ENCODE assay signal across 17 cellular contexts in the genomic region with DNA sequence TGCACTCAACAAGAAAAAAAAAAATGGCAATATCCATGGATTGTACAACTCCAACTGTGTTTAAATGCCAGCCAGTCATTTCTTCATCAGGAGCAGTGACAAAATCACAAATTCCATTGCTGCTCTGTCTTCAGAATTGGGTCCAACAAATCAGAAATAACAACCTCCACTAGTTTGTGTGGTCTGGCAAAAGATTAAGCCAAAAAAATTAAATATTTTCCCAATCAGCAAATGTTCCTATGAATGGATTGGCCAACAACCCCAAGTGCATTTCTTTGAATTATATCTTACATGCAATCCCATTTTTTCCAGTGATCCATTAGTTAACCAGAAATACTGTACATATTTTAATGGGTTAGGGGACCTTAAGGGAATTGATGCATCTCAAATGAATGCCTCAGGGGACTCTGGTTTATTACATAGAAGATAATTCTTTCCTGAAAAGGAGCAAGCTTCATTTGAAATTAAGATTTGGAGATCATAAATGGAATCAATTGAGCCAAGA.
DNase-seq lines count a peak whose midpoint lies in the region; ATAC-seq and TF ChIP-seq lines count a peak whose summit lies in the region.
"Had no signal": no experiment of that assay in that cellular context is flagged by ENCODE, and none has a peak within 500 bp of the region (broad histone marks: within the 10 kb centered on the region; RNA-seq: fewer than 3 reads in every experiment).

No MANE protein-coding gene starts in this region.

- H3K4me1 ChIP-seq in ACC112 (ENCODE audit: control insufficient read depth, insufficient read depth, low read length, unreplicated experiment): peaks cover 44% of the 10 kb centered on the region

- H3K27me3 ChIP-seq in ACC112 (ENCODE audit: insufficient read depth, low read length): no peaks in the 10 kb centered on the region

- H3K27ac ChIP-seq in ACC112 (ENCODE audit: low read depth, low read length): peak overlapping the region; percentile 67
- H3K27ac ChIP-seq: KMS-11, lower lobe of right lung, PC-9 had no signal

- peaks cover 66% of the 10 kb centered on the region for H3K4me1 Mint-ChIP-seq in osteocyte (ENCODE audit: unreplicated experiment)
- H3K4me1 Mint-ChIP-seq: activated CD4-positive, alpha-beta T cell treated with anti-CD3 and anti-CD28 coated beads, Interleukin-2, amount 10 ng/mL, durations not matched to agents 7 days and 5 days had no signal

- no peak overlapping the region for H2AFZ ChIP-seq in ACC112 (ENCODE audit: low read length, unreplicated experiment)
- H2AFZ ChIP-seq: PC-9 had no signal

- TF ChIP-seq CTCF in osteocyte (IDR thresholded peaks at IDR 0.05): no peak

- no peak overlapping the region for H3K4me3 Mint-ChIP-seq in osteocyte (ENCODE audit: unreplicated experiment)
- H3K4me3 Mint-ChIP-seq: activated CD4-positive, alpha-beta T cell treated with anti-CD3 and anti-CD28 coated beads, Interleukin-2, amount 10 ng/mL, durations not matched to agents 7 days and 5 days; naive thymus-derived CD8-positive, alpha-beta T cell had no signal

- no peaks in the 10 kb centered on the region for H3K36me3 Mint-ChIP-seq in osteocyte (ENCODE audit: unreplicated experiment)
- H3K36me3 Mint-ChIP-seq: naive thymus-derived CD8-positive, alpha-beta T cell had no signal

- no peak overlapping the region for H3K4me3 ChIP-seq in ACC112 (ENCODE audit: low read depth, low read length)
- H3K4me3 ChIP-seq: lower lobe of right lung, PC-9 had no signal

- H3K27ac Mint-ChIP-seq in osteocyte (ENCODE audit: unreplicated experiment): peak overlapping the region; percentile 66
- H3K27ac Mint-ChIP-seq: activated CD4-positive, alpha-beta T cell treated with anti-CD3 and anti-CD28 coated beads, Interleukin-2, amount 10 ng/mL, durations not matched to agents 7 days and 5 days; naive thymus-derived CD8-positive, alpha-beta T cell had no signal

- H3K36me3 ChIP-seq in ACC112 (ENCODE audit: insufficient read depth, low read length): no peaks in the 10 kb centered on the region
- H3K36me3 ChIP-seq: lower lobe of right lung had no signal

- no peak for ATAC-seq in HG02678 (IDR thresholded peaks at IDR 0.05; ENCODE audit: unreplicated experiment)
- ATAC-seq in HG03571 (IDR thresholded peaks at IDR 0.05; ENCODE audit: unreplicated experiment): no peak
- ATAC-seq: naive thymus-derived CD8-positive, alpha-beta T cell had no signal

- no peaks in the 10 kb centered on the region for H3K9me3 Mint-ChIP-seq in osteocyte (ENCODE audit: unreplicated experiment)
- H3K9me3 Mint-ChIP-seq: activated CD4-positive, alpha-beta T cell treated with anti-CD3 and anti-CD28 coated beads, Interleukin-2, amount 10 ng/mL, durations not matched to agents 7 days and 5 days had no signal

- peak; percentile 35 for DNase-seq in NCI-H69 (lab: John Stamatoyannopoulos, UW)
- peak; percentile 96 for DNase-seq in fibroblast of peridontal ligament (ENCODE audit: extremely low read depth)
- DNase-seq in osteocyte (ENCODE audit: extremely low spot score, unreplicated experiment): no peak
- no peak for DNase-seq in SIG-M5 (lab: John Stamatoyannopoulos, UW)
- no peak for DNase-seq in NCI-H510A treated with DMSO at 0.1 percent for 48 hours (lab: John Stamatoyannopoulos, UW)
- DNase-seq: activated CD4-positive, alpha-beta T cell treated with anti-CD3 and anti-CD28 coated beads, Interleukin-2, amount 10 ng/mL, durations not matched to agents 7 days and 5 days; anterior cingulate cortex; lower lobe of right lung; naive thymus-derived CD8-positive, alpha-beta T cell; NCI-H1048; NCI-H748 treated with DMSO at 0.1 percent for 48 hours; retina had no signal

- H3K27me3 Mint-ChIP-seq in osteocyte (ENCODE audit: unreplicated experiment): no peaks in the 10 kb centered on the region
- H3K27me3 Mint-ChIP-seq: activated CD4-positive, alpha-beta T cell treated with anti-CD3 and anti-CD28 coated beads, Interleukin-2, amount 10 ng/mL, durations not matched to agents 7 days and 5 days had no signal

- no peaks in the 10 kb centered on the region for H3K79me2 ChIP-seq in ACC112 (ENCODE audit: control insufficient read depth, insufficient read depth, low read length, unreplicated experiment)

Comparison
In these comparisons a context has a peak if more than half of its experiments do, and no peak if none do; other contexts are left out.
1. DNase-seq: peak in NCI-H69 (single experiment) and fibroblast of peridontal ligament (single experiment); none in osteocyte (single experiment), SIG-M5 (single experiment) and NCI-H510A treated with DMSO at 0.1 percent for 48 hours (single experiment).